14 cellular contexts compared by ENCODE assay signal in genomic region chr1:936348-936747, GRCh38. TPM values are rescaled to one million over a fixed set of nuclear protein-coding genes. Genes with fewer than 3 reads are reported as not detected.
A peak's percentile ranks its signal among the peaks of the same experiment; 100 is the strongest.
DNase-seq lines count a peak whose midpoint lies in the region; TF ChIP-seq lines count a peak whose summit lies in the region.
"Had no signal": no experiment of that assay in that cellular context is flagged by ENCODE, and none has a peak within 500 bp of the region (broad histone marks: within the 10 kb centered on the region; RNA-seq: fewer than 3 reads in every experiment).

No MANE protein-coding gene starts in this region.

- DNase-seq in SJCRH30 (no peak), mesenchymal stem cell (no peak), smooth muscle cell (lab: John Stamatoyannopoulos, UW; ENCODE audit: unreplicated experiment) (no peak), NCI-H1436 treated with DMSO at 0.1 percent for 48 hours (lab: John Stamatoyannopoulos, UW) (no peak)
- DNase-seq in effector CD4-positive, alpha-beta T cell = no peak
- DNase-seq in stimulated activated CD4-positive, alpha-beta T cell treated with anti-CD3 and anti-CD28 coated beads, Interleukin-4, amount 100 ng/mL, for 24 hours = no peak
- DNase-seq: AML-193; C1 segment of cervical spinal cord; Calu3; CD4-positive, alpha-beta T cell had no signal

- H2AFZ ChIP-seq in mesenchymal stem cell (ENCODE audit: low read depth, low read length) (no peak overlapping the region), smooth muscle cell (ENCODE audit: low read depth) (no peak overlapping the region)
- H2AFZ ChIP-seq: GM23338 had no signal

- H2BK12ac ChIP-seq in mesenchymal stem cell (ENCODE audit: low read length in 2 of 2) = no peak overlapping the region

- H3K27me3 ChIP-seq in BLaER1 (peaks cover 70% of the 10 kb centered on the region), SJCRH30 (no peaks in the 10 kb centered on the region), mesenchymal stem cell (ENCODE audit: control insufficient read depth in 1 of 2, insufficient read depth in 1 of 2, low read length in 2 of 2) (peaks cover 51 to 53% of the 10 kb centered on the region in 2 experiments), smooth muscle cell (ENCODE audit: low read depth) (no peaks in the 10 kb centered on the region)

- no peak overlapping the region for H3K23ac ChIP-seq in mesenchymal stem cell (ENCODE audit: low read length in 2 of 2)

- H3K79me2 ChIP-seq in smooth muscle cell (ENCODE audit: low read depth) = no peaks in the 10 kb centered on the region

- no peak overlapping the region for H3K18ac ChIP-seq in mesenchymal stem cell (ENCODE audit: low read depth in 1 of 2, low read length in 2 of 2)

- no peak overlapping the region for H3K4ac ChIP-seq in mesenchymal stem cell (ENCODE audit: low read depth in 1 of 2, low read length in 2 of 2)

- H2BK5ac ChIP-seq in mesenchymal stem cell (ENCODE audit: low read depth, low read length, poor library complexity, severe bottlenecking) = no peak overlapping the region

- no peak overlapping the region for H4K8ac ChIP-seq in mesenchymal stem cell (ENCODE audit: low read length)

- H3K27ac ChIP-seq in BLaER1 (no peak overlapping the region), SJCRH30 (peak overlapping the region; percentile 56), mesenchymal stem cell (ENCODE audit: low read length, poor library complexity, severe bottlenecking) (no peak overlapping the region), smooth muscle cell (ENCODE audit: low read depth) (no peak overlapping the region)

- H3K14ac ChIP-seq in mesenchymal stem cell (ENCODE audit: low read length in 2 of 2) = no peak overlapping the region

- H3K36me3 ChIP-seq in BLaER1 = no peaks in the 10 kb centered on the region
- H3K36me3 ChIP-seq in SJCRH30 = no peaks in the 10 kb centered on the region
- H3K36me3 ChIP-seq in mesenchymal stem cell (ENCODE audit: control insufficient read depth in 1 of 2, insufficient read depth in 2 of 2, low read depth in 1 of 2, low read length in 2 of 2) = no peaks in the 10 kb centered on the region
- H3K36me3 ChIP-seq in smooth muscle cell (ENCODE audit: low read depth) = no peaks in the 10 kb centered on the region

- H2BK15ac ChIP-seq in mesenchymal stem cell (ENCODE audit: low read depth, poor library complexity, severe bottlenecking) = no peak overlapping the region

- peak overlapping the region; percentile 59 for H3K4me2 ChIP-seq in BLaER1
- H3K4me2 ChIP-seq in mesenchymal stem cell (ENCODE audit: low read length, poor library complexity, severe bottlenecking) = no peak overlapping the region
- H3K4me2 ChIP-seq in smooth muscle cell = peak overlapping the region; percentile 58

- H3K9ac ChIP-seq in BLaER1 (no peak overlapping the region), mesenchymal stem cell (ENCODE audit: low read length) (no peak overlapping the region), smooth muscle cell (ENCODE audit: low read depth) (no peak overlapping the region)

- peaks cover 6% of the 10 kb centered on the region for H3F3A ChIP-seq in smooth muscle cell (ENCODE audit: low read depth)

- H2AK5ac ChIP-seq in mesenchymal stem cell (ENCODE audit: low read length, severe bottlenecking) = no peak overlapping the region

- peaks cover 79% of the 10 kb centered on the region for H4K20me1 ChIP-seq in BLaER1
- peaks cover 18% of the 10 kb centered on the region for H4K20me1 ChIP-seq in smooth muscle cell (ENCODE audit: low read depth)

- WGBS in mesenchymal stem cell = 68% methylated on average over 18 of the region's 20 CpGs
- 87% methylated on average over 17 of the region's 20 CpGs for WGBS in smooth muscle cell (ENCODE audit: low lambda C conversion rate)

- no peak overlapping the region for H2BK120ac ChIP-seq in mesenchymal stem cell (ENCODE audit: low read depth, low read length)

- H3K9me3 ChIP-seq in BLaER1 (no peaks in the 10 kb centered on the region), SJCRH30 (replicated peaks) (no peaks in the 10 kb centered on the region), mesenchymal stem cell (ENCODE audit: control insufficient read depth, low read length) (no peaks in the 10 kb centered on the region), smooth muscle cell (replicated peaks; ENCODE audit: low read depth) (no peaks in the 10 kb centered on the region)

- TF ChIP-seq CTCF in smooth muscle cell (IDR thresholded peaks at IDR 0.05; ENCODE audit: borderline replicate concordance, insufficient read depth, poor library complexity, severe bottlenecking) = no peak

- H4K91ac ChIP-seq in mesenchymal stem cell (ENCODE audit: low read length) = peak overlapping the region; percentile 41

- H3K79me1 ChIP-seq in mesenchymal stem cell (replicated peaks; ENCODE audit: low read length, poor library complexity, severe bottlenecking) = no peaks in the 10 kb centered on the region

- H3K4me1 ChIP-seq in BLaER1 (peaks cover 81% of the 10 kb centered on the region), SJCRH30 (peaks cover 67% of the 10 kb centered on the region), mesenchymal stem cell (ENCODE audit: control insufficient read depth, insufficient read depth, low read depth, low read length) (peaks cover 53% of the 10 kb centered on the region), smooth muscle cell (ENCODE audit: low read depth) (peaks cover 30% of the 10 kb centered on the region)

- H3K4me3 ChIP-seq in BLaER1 (no peak overlapping the region), SJCRH30 (no peak overlapping the region), mesenchymal stem cell (ENCODE audit: insufficient read depth in 1 of 2, low read depth in 1 of 2, low read length in 2 of 2) (no peak overlapping the region), smooth muscle cell (no peak overlapping the region)

RNA-seq across cellular contexts. Expression of gene SAMD11, which starts 12.6 kb away (rescaled TPM):
- total RNA-seq in SJCRH30 (2014; rRNA removed; shearing (Covaris generic)) = 39.0 and 39.2 TPM in 2 replicates
- polyA plus RNA-seq in mesenchymal stem cell (2013, experiment 1 of 2) = 2.2 TPM
- 1.9 TPM for polyA plus RNA-seq in mesenchymal stem cell (2013, experiment 2 of 2)
- total RNA-seq in smooth muscle cell = 7.5 and 18.0 TPM in 2 replicates
- 21.1 and 24.1 TPM in 2 replicates for polyA plus RNA-seq in smooth muscle cell
- total RNA-seq: CD4-positive, alpha-beta T cell had no signal

RNA-seq across cellular contexts. Expression of gene NOC2L, which starts 22.7 kb away (rescaled TPM):
- 147 and 150 TPM in 2 replicates for total RNA-seq in SJCRH30 (2014; rRNA removed; shearing (Covaris generic))
- polyA plus RNA-seq in mesenchymal stem cell (2013, experiment 1 of 2) = 32.5 TPM
- polyA plus RNA-seq in mesenchymal stem cell (2013, experiment 2 of 2) = 33.0 TPM
- 34.5 and 38.9 TPM in 2 replicates for total RNA-seq in smooth muscle cell
- polyA plus RNA-seq in smooth muscle cell = 64.0 and 76.3 TPM in 2 replicates

RNA-seq across cellular contexts. Expression of gene KLHL17, which starts 24.0 kb away (rescaled TPM):
- total RNA-seq in SJCRH30 (2014; rRNA removed; shearing (Covaris generic)) = 8.4 and 15.1 TPM in 2 replicates
- polyA plus RNA-seq in mesenchymal stem cell (2013, experiment 1 of 2) = 11.5 TPM
- 12.5 TPM for polyA plus RNA-seq in mesenchymal stem cell (2013, experiment 2 of 2)
- 10.2 and 12.4 TPM in 2 replicates for total RNA-seq in smooth muscle cell
- polyA plus RNA-seq in smooth muscle cell = 29.9 and 32.7 TPM in 2 replicates

RNA-seq across cellular contexts. Expression of gene PLEKHN1, which starts 29.9 kb away (rescaled TPM):
- total RNA-seq in SJCRH30 (2014; rRNA removed; shearing (Covaris generic)) = 0.04 and 0.05 TPM in 2 replicates
- 0.75 TPM for polyA plus RNA-seq in mesenchymal stem cell (2013, experiment 1 of 2)
- polyA plus RNA-seq in mesenchymal stem cell (2013, experiment 2 of 2) = 0.60 TPM
- total RNA-seq in smooth muscle cell = 1.9 and 2.6 TPM in 2 replicates
- 5.2 and 9.6 TPM in 2 replicates for polyA plus RNA-seq in smooth muscle cell

RNA-seq across cellular contexts. Expression of gene PERM1, which starts 45.5 kb away (rescaled TPM):
- 0.13 TPM in 1 of 2 replicates, not detected in the other for total RNA-seq in SJCRH30 (2014; rRNA removed; shearing (Covaris generic))
- not detected for polyA plus RNA-seq in mesenchymal stem cell (2013, experiment 1 of 2)
- polyA plus RNA-seq in mesenchymal stem cell (2013, experiment 2 of 2) = not detected
- total RNA-seq in smooth muscle cell = 0.22 TPM in 1 of 2 replicates, not detected in the other
- polyA plus RNA-seq in smooth muscle cell = 2.6 and 3.1 TPM in 2 replicates
- total RNA-seq: Calu3; CD4-positive, alpha-beta T cell; Daoy; GM23338; H9 had no signal
